Comparison of ENCODE assay signal across 2 cellular contexts in the genomic region with DNA sequence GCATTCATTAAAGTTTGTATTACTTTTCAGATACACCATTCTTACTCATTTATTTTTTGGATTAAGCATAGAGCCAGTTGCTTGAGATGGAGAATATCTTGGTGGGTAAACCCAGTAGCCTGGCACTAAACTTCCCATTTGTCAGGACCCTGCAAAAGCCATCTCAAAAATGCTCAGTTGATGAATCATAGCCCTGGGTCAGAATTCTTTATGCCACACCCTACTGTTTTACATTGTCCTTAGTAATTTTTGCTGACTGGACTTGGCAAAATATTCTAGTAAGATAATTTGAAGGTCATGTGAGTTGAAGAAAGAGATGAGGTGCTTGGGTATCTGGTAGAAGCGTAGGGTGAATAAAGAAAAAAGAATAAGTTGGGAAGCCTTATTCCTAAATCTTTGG.
A peak's percentile ranks its signal among the peaks of the same experiment; 100 is the strongest.
TF ChIP-seq lines count a peak whose summit lies in the region.

No MANE protein-coding gene starts in this region.

TF ChIP-seq in HepG2, 621 proteins besides CTCF, POLR2A, EP300 and RAD21 (continues in another document):
- TF ChIP-seq ZBTB49 (CRISPR knock-in tag; IDR thresholded peaks at IDR 0.05; ENCODE audit: borderline replicate concordance) = no peak
- TF ChIP-seq ZNF850 (CRISPR knock-in tag; conservative IDR thresholded peaks at IDR 0.05) = no peak
- TF ChIP-seq MAFF (IDR thresholded peaks at IDR 0.05; ENCODE audit: low read depth, low read length) = peak; percentile 47; the same call in 1 of the 2 replicates
- no peak for TF ChIP-seq TFAP4 (IDR thresholded peaks at IDR 0.05; ENCODE audit: borderline replicate concordance, low read depth)
- no peak for TF ChIP-seq ZNF468 (CRISPR knock-in tag; IDR thresholded peaks at IDR 0.05)
- TF ChIP-seq SOX6 (IDR thresholded peaks at IDR 0.05) = no peak
- TF ChIP-seq SOX6 (CRISPR knock-in tag; IDR thresholded peaks at IDR 0.05) = no peak
- no peak for TF ChIP-seq ZBTB33 (CRISPR knock-in tag; IDR thresholded peaks at IDR 0.05)
- no peak for TF ChIP-seq RNF219 (CRISPR knock-in tag; IDR thresholded peaks at IDR 0.05)
- no peak for TF ChIP-seq ZFP36L1 (CRISPR knock-in tag; IDR thresholded peaks at IDR 0.05)
- peak in 1 of 2 experiments; percentile 52; a peak in 1 of 4 replicates for TF ChIP-seq MAFK (conservative IDR thresholded peaks at IDR 0.05 in 1 of 2, IDR thresholded peaks at IDR 0.05 in 1 of 2; ENCODE audit: low read length in 2 of 2)
- TF ChIP-seq MZF1 (CRISPR knock-in tag; IDR thresholded peaks at IDR 0.05; ENCODE audit: borderline replicate concordance) = no peak
- TF ChIP-seq TCF7 (IDR thresholded peaks at IDR 0.05; ENCODE audit: low read depth) = no peak

TF ChIP-seq in GM23338, 12 proteins besides CTCF, POLR2A, EP300 and RAD21:
- TF ChIP-seq ZNF462 (CRISPR knock-in tag; IDR thresholded peaks at IDR 0.05) (no peak), JUNB (IDR thresholded peaks at IDR 0.05; ENCODE audit: unreplicated experiment) (no peak), NANOG (IDR thresholded peaks at IDR 0.05; ENCODE audit: borderline replicate concordance) (no peak), EZH2 (IDR thresholded peaks at IDR 0.05; ENCODE audit: low read depth, unreplicated experiment) (no peak), CREB1 (CRISPR knock-in tag; IDR thresholded peaks at IDR 0.05; ENCODE audit: low read depth) (no peak), EZH2phosphoT487 (IDR thresholded peaks at IDR 0.05; ENCODE audit: unreplicated experiment) (no peak), POLR2AphosphoS5 (IDR thresholded peaks at IDR 0.05; ENCODE audit: low read depth) (no peak), ETS1 (IDR thresholded peaks at IDR 0.05) (no peak), ZNF114 (CRISPR knock-in tag; IDR thresholded peaks at IDR 0.05) (no peak), ZNF331 (CRISPR knock-in tag; IDR thresholded peaks at IDR 0.05; ENCODE audit: low read depth) (no peak), STAT1 (IDR thresholded peaks at IDR 0.05; ENCODE audit: unreplicated experiment) (no peak), REST (IDR thresholded peaks at IDR 0.05; ENCODE audit: unreplicated experiment) (no peak)
TF ChIP-seq in GM23338: peak in this region for 0.
